1 cellular context compared by ENCODE assay signal in the genomic region with DNA sequence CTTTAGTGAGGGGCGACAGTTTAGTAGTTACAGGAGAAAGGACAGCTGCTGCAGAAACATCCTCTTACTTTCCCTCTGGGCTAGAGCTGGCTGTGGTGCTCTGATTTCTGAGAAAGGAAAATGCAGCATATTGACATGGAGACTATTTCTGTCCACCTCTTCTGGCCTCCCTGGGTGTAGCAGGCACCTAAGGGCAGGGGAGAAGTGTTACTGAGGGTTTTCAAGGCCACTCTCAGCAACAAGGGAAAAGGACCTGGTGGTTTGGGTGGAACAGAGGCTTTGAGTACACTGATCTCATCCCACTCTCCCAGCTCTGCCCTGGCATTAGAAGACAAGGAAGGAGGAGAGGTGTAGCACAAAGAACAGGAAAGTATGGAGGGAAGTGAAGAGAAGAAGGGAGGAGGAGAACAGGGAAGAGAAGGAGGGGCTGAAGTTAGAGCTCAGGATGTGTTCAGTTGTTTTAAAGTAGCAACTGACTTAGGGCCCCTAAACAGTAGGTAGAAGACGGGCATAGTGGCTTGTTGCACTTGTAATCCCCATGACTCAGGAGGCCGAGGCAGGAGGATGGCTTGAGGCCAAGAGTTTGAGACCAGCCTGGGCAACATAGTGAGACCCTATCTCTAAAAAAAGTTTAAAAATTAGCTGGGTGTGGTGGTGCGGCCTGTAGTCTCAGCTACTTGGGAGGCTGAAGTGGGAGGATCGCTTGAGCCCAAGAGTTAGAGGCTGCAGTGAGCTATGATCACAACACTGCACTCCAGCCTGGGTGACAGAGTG.
TF ChIP-seq lines count a peak whose summit lies in the region.

No MANE protein-coding gene starts in this region.

TF ChIP-seq in HEK293, 187 proteins besides CTCF, POLR2A, EP300 and RAD21 (continued from another document):
- TF ChIP-seq ZNF830 (tag by site-specific recombination; IDR thresholded peaks at IDR 0.05; ENCODE audit: low read depth) (no peak), ZNF777 (tag by site-specific recombination; IDR thresholded peaks at IDR 0.05; ENCODE audit: borderline replicate concordance) (no peak), ZNF121 (tag by site-specific recombination; IDR thresholded peaks at IDR 0.05) (peak; percentile 93), OVOL3 (tag by site-specific recombination; IDR thresholded peaks at IDR 0.05) (no peak), MZF1 (tag by site-specific recombination; IDR thresholded peaks at IDR 0.05; ENCODE audit: borderline replicate concordance) (no peak), ZNF184 (tag by site-specific recombination; IDR thresholded peaks at IDR 0.05) (no peak), ZNF350 (tag by site-specific recombination; IDR thresholded peaks at IDR 0.05) (no peak), KLF9 (tag by site-specific recombination; IDR thresholded peaks at IDR 0.05; ENCODE audit: low read depth) (no peak)
- TF ChIP-seq, protein P1, sequence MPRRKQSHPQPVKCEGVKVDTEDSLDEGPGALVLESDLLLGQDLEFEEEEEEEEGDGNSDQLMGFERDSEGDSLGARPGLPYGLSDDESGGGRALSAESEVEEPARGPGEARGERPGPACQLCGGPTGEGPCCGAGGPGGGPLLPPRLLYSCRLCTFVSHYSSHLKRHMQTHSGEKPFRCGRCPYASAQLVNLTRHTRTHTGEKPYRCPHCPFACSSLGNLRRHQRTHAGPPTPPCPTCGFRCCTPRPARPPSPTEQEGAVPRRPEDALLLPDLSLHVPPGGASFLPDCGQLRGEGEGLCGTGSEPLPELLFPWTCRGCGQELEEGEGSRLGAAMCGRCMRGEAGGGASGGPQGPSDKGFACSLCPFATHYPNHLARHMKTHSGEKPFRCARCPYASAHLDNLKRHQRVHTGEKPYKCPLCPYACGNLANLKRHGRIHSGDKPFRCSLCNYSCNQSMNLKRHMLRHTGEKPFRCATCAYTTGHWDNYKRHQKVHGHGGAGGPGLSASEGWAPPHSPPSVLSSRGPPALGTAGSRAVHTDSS (tag by site-specific recombination; IDR thresholded peaks at IDR 0.05), result no peak
